8 cellular contexts compared by ENCODE assay signal in the genomic region with DNA sequence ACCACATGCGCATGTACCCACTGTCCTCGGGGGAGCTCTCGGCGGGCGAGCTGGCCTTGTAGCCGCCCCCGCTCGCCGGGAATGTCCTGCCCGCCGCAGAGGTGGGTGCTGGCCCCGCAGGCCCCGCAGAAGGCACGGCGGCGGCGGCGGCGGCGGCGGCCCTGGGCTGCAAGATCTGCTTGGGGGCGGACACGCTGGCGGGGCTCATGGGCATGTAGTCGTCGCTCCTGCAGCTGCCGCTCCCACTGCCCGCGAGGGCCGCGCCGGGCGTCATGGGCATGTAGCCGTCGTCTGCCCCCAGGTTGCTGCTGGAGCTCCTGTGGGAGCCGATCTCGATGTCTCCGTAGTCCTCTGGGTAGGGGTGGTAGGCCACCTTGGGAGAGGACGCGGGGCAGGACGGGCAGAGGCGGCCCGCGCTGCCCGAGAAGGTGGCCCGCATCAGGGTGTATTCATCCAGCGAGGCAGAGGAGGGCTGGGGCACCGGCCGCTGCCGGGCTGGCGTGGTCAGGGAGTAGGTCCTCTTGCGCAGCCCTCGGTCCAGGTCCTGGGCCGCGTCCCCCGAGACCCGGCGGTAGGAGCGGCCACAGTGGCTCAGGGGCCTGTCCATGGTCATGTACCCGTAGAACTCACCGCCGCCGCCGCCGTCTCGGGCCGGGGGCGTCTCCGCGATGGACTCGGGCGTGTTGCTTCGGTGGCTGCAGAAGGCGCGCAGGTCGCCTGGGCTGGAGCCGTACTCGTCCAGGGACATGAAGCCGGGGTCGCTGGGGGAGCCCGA. TPM values are rescaled to one million over a fixed set of nuclear protein-coding genes. Genes with fewer than 3 reads are reported as not detected.
DNase-seq lines count a peak whose midpoint lies in the region; ATAC-seq and TF ChIP-seq lines count a peak whose summit lies in the region.

No MANE protein-coding gene starts in this region.

- H3K4me3 ChIP-seq in left ventricle myocardium inferior (peak overlapping the region; percentile 78), mononuclear cell (ENCODE audit: low read length) (peak overlapping the region; percentile 22), urinary bladder (ENCODE audit: low read depth, low read length) (peak overlapping the region; percentile 90)

- 66% methylated on average over 81 of the region's 81 CpGs for WGBS in urinary bladder

- H3K36me3 Mint-ChIP-seq in dendritic cell treated with granulocyte-macrophage colony-stimulating factor and Interleukin-4, amounts not matched to agents 40 ng/mL and 50 ng/mL, for 4 days (ENCODE audit: low read depth): peaks cover 46% of the 10 kb centered on the region

- H3K27ac ChIP-seq in left ventricle myocardium inferior (replicated peaks): peak overlapping the region; percentile 42
- no peak overlapping the region for H3K27ac ChIP-seq in urinary bladder (ENCODE audit: low read depth)

- ATAC-seq in left ventricle myocardium superior: no peak
- no peak for ATAC-seq in GM19397 (IDR thresholded peaks at IDR 0.05; ENCODE audit: unreplicated experiment)
- ATAC-seq in GM21526 (IDR thresholded peaks at IDR 0.05; ENCODE audit: low FRiP score, unreplicated experiment): no peak
- no peak for ATAC-seq in HG03469 (IDR thresholded peaks at IDR 0.05; ENCODE audit: unreplicated experiment)

- H3K4me1 Mint-ChIP-seq in dendritic cell treated with granulocyte-macrophage colony-stimulating factor and Interleukin-4, amounts not matched to agents 40 ng/mL and 50 ng/mL, for 4 days (ENCODE audit: low read depth): peaks cover 49% of the 10 kb centered on the region

- intact Hi-C loops in left ventricle myocardium inferior (cut with micrococcal nuclease) (loop anchor here (10.0 kb wide), 1 partner anchor 351 kb away; no protein-coding TSS in a partner anchor), left ventricle myocardium superior (cut with micrococcal nuclease) (loop anchor here (10.0 kb wide), 1 partner anchor 819 kb away; no protein-coding TSS in a partner anchor)
- intact Hi-C loops in dendritic cell treated with granulocyte-macrophage colony-stimulating factor and Interleukin-4, amounts not matched to agents 40 ng/mL and 50 ng/mL, for 4 days (cut with micrococcal nuclease): loop anchor here (10.0 kb wide), 3 partner anchors 79 to 1569 kb away; a partner anchor contains a TSS

- H3K27ac Mint-ChIP-seq in dendritic cell treated with granulocyte-macrophage colony-stimulating factor and Interleukin-4, amounts not matched to agents 40 ng/mL and 50 ng/mL, for 4 days: peak overlapping the region; percentile 43

- peaks cover 8% of the 10 kb centered on the region for H3K9me3 Mint-ChIP-seq in dendritic cell treated with granulocyte-macrophage colony-stimulating factor and Interleukin-4, amounts not matched to agents 40 ng/mL and 50 ng/mL, for 4 days

- H3K9me3 ChIP-seq in left ventricle myocardium inferior (replicated peaks) (no peaks in the 10 kb centered on the region), mononuclear cell (ENCODE audit: low read depth, low read length) (no peaks in the 10 kb centered on the region)

- peaks cover 31% of the 10 kb centered on the region for H3K36me3 ChIP-seq in left ventricle myocardium inferior
- peaks cover 4% of the 10 kb centered on the region for H3K36me3 ChIP-seq in urinary bladder (ENCODE audit: insufficient read depth)

- H3K4me1 ChIP-seq in left ventricle myocardium inferior (peaks cover 73% of the 10 kb centered on the region), mononuclear cell (ENCODE audit: insufficient read depth, low read length) (peaks cover 61% of the 10 kb centered on the region), urinary bladder (ENCODE audit: insufficient read depth) (peaks cover 3% of the 10 kb centered on the region)

- H3K4me3 Mint-ChIP-seq in dendritic cell treated with granulocyte-macrophage colony-stimulating factor and Interleukin-4, amounts not matched to agents 40 ng/mL and 50 ng/mL, for 4 days: peak overlapping the region; percentile 32

- no peak for TF ChIP-seq CTCF in left ventricle myocardium inferior (IDR thresholded peaks at IDR 0.05; ENCODE audit: borderline replicate concordance)

- peaks cover 3% of the 10 kb centered on the region for H3K27me3 Mint-ChIP-seq in dendritic cell treated with granulocyte-macrophage colony-stimulating factor and Interleukin-4, amounts not matched to agents 40 ng/mL and 50 ng/mL, for 4 days

- peaks cover 13% of the 10 kb centered on the region for H3K27me3 ChIP-seq in left ventricle myocardium inferior (ENCODE audit: low read depth)
- H3K27me3 ChIP-seq in mononuclear cell (ENCODE audit: insufficient read depth, low read length): no peaks in the 10 kb centered on the region

- DNase-seq in left ventricle myocardium inferior (no peak), left ventricle myocardium superior (no peak)

RNA-seq across cellular contexts. Expression of a gene that starts 2.4 kb away (rescaled TPM):
- 14.9 TPM for total RNA-seq in left ventricle myocardium inferior
- 11.3 TPM for total RNA-seq in left ventricle myocardium superior
- total RNA-seq in mononuclear cell: 48.1 TPM
- 6.5 TPM for total RNA-seq in urinary bladder
- 11.3 TPM for polyA plus RNA-seq in urinary bladder

Comparison
In these comparisons a context has a peak if more than half of its experiments do, and no peak if none do; other contexts are left out.
1. H3K4me3 ChIP-seq: peak in every context shown above with its lines; median percentile 90 in urinary bladder; 78 in left ventricle myocardium inferior; 22 in mononuclear cell.